ENCODE assay signal across 34 cellular contexts in genomic region chr1:154391086-154391770, GRCh38. TPM values are rescaled to one million over a fixed set of nuclear protein-coding genes. Genes with fewer than 3 reads are reported as not detected.
A peak's percentile ranks its signal among the peaks of the same experiment; 100 is the strongest.
DNase-seq lines count a peak whose midpoint lies in the region; ATAC-seq and TF ChIP-seq lines count a peak whose summit lies in the region.
"Had no signal": no experiment of that assay in that cellular context is flagged by ENCODE, and none has a peak within 500 bp of the region (broad histone marks: within the 10 kb centered on the region; RNA-seq: fewer than 3 reads in every experiment).

No MANE protein-coding gene starts in this region.

- no peak overlapping the region for H3K27ac Mint-ChIP-seq in stimulated activated naive CD8-positive, alpha-beta T cell treated with anti-CD3 and anti-CD28 coated beads, Interleukin-15, amount 100 ng/mL, for 72 hours
- H3K27ac Mint-ChIP-seq in immature natural killer cell = peak overlapping the region in 1 of 6 donors; percentile 67
- H3K27ac Mint-ChIP-seq: activated CD4-positive, alpha-beta T cell treated with anti-CD3 and anti-CD28 coated beads for 36 hours; activated CD8-positive, alpha-beta T cell treated with anti-CD3 and anti-CD28 coated beads, Interleukin-2, amount 10 ng/mL, durations not matched to agents 7 days and 5 days; activated naive CD8-positive, alpha-beta T cell treated with anti-CD3 and anti-CD28 coated beads, Interleukin-2, amount 50 U/mL, for 24 hours; CD4-positive, CD25-positive, alpha-beta regulatory T cell; dendritic cell treated with granulocyte-macrophage colony-stimulating factor and Interleukin-4, amounts not matched to agents 40 ng/mL and 50 ng/mL, for 4 days; endodermal cell; nephron progenitor cell had no signal

- POLR2A ChIA-PET in Panc1 (lab: Charles Lee) = no interaction called here

- H2AK5ac ChIP-seq in neuronal stem cell (ENCODE audit: low read depth, low read length) = no peak overlapping the region

- H3K36me3 Mint-ChIP-seq in immature natural killer cell = peaks cover 1 to 2% (median 1%) of the 10 kb centered on the region in 3 donors

- no peak for TF ChIP-seq CTCF in Panc1 (IDR thresholded peaks at IDR 0.05)

- H3K9me3 Mint-ChIP-seq in stimulated activated naive CD8-positive, alpha-beta T cell treated with anti-CD3 and anti-CD28 coated beads, Interleukin-15, amount 100 ng/mL, for 72 hours = no peaks in the 10 kb centered on the region
- H3K9me3 Mint-ChIP-seq in immature natural killer cell = no peaks in the 10 kb centered on the region
- H3K9me3 Mint-ChIP-seq: activated naive CD8-positive, alpha-beta T cell treated with anti-CD3 and anti-CD28 coated beads, Interleukin-2, amount 50 U/mL, for 24 hours; central memory CD8-positive, alpha-beta T cell; dendritic cell treated with granulocyte-macrophage colony-stimulating factor and Interleukin-4, amounts not matched to agents 40 ng/mL and 50 ng/mL, for 4 days had no signal

- H3K36me3 ChIP-seq in Panc1 (ENCODE audit: control insufficient read depth, insufficient read depth, low read length) (no peaks in the 10 kb centered on the region), esophagus (ENCODE audit: control insufficient read depth in 2 of 2, insufficient read depth in 2 of 2, low read length in 1 of 2) (no peaks in the 10 kb centered on the region), neuronal stem cell (replicated peaks in 1 of 2; ENCODE audit: control insufficient read depth in 2 of 2, insufficient read depth in 2 of 2, low read length in 2 of 2) (no peaks in the 10 kb centered on the region)
- H3K36me3 ChIP-seq: gastroesophageal sphincter, ovary, Peyer's patch, SJSA1, thoracic aorta, uterus had no signal

- no peaks in the 10 kb centered on the region for H3K9me3 ChIP-seq in Panc1 (ENCODE audit: control insufficient read depth, insufficient read depth, low read depth, low read length)
- H3K9me3 ChIP-seq in esophagus (ENCODE audit: control insufficient read depth in 2 of 2, insufficient read depth in 1 of 2, low read depth in 1 of 2, low read length in 1 of 2) = no peaks in the 10 kb centered on the region
- H3K9me3 ChIP-seq in neuronal stem cell (replicated peaks in 1 of 2; ENCODE audit: control insufficient read depth in 2 of 2, insufficient read depth in 1 of 2, low read depth in 1 of 2, low read length in 2 of 2) = peaks cover 0 to 1% of the 10 kb centered on the region in 2 donors
- H3K9me3 ChIP-seq: gastroesophageal sphincter, ovary, Peyer's patch, SJSA1, thoracic aorta had no signal

- H3K27me3 ChIP-seq in Panc1 (ENCODE audit: control insufficient read depth, insufficient read depth, low read length) (no peaks in the 10 kb centered on the region), esophagus (ENCODE audit: control insufficient read depth in 1 of 2, insufficient read depth in 2 of 2, low read length in 2 of 2) (no peaks in the 10 kb centered on the region), neuronal stem cell (ENCODE audit: control insufficient read depth in 3 of 3, insufficient read depth in 3 of 3, low read depth in 1 of 3, low read length in 3 of 3) (no peaks in the 10 kb centered on the region)
- H3K27me3 ChIP-seq: gastroesophageal sphincter, ovary, Peyer's patch, uterus had no signal

- no peak overlapping the region for H3K4ac ChIP-seq in neuronal stem cell (ENCODE audit: low read length)

- no peaks in the 10 kb centered on the region for H3K4me1 ChIP-seq in Panc1 (ENCODE audit: control insufficient read depth, insufficient read depth, low read length)
- H3K4me1 ChIP-seq in esophagus (ENCODE audit: control insufficient read depth in 2 of 2, insufficient read depth in 2 of 2, low read length in 1 of 2) = no peaks in the 10 kb centered on the region
- H3K4me1 ChIP-seq in neuronal stem cell (ENCODE audit: control insufficient read depth in 2 of 2, insufficient read depth in 1 of 2, low read depth in 1 of 2, low read length in 2 of 2) = no peaks in the 10 kb centered on the region
- H3K4me1 ChIP-seq: gastroesophageal sphincter, uterus had no signal

- H3K14ac ChIP-seq in neuronal stem cell (ENCODE audit: low read length) = no peak overlapping the region

- H3K9ac ChIP-seq in neuronal stem cell (ENCODE audit: low read depth, low read length, poor library complexity) = no peak overlapping the region

- H2BK120ac ChIP-seq in neuronal stem cell (ENCODE audit: low read depth, low read length) = no peak overlapping the region

- intact Hi-C loops in Panc1 (cut with micrococcal nuclease; ENCODE audit: unreplicated experiment) = no loop called here

- CTCF ChIA-PET in Panc1 (lab: Charles Lee) = interaction anchor here (0.6 kb wide), 2 partner anchors 23 to 105 kb away, joined by 3 to 9 read pairs; no protein-coding TSS in a partner anchor

- H2BK5ac ChIP-seq in neuronal stem cell (ENCODE audit: low read length) = no peak overlapping the region

- H3K4me1 Mint-ChIP-seq in stimulated activated naive CD8-positive, alpha-beta T cell treated with anti-CD3 and anti-CD28 coated beads, Interleukin-15, amount 100 ng/mL, for 72 hours = peaks cover 24% of the 10 kb centered on the region
- peaks cover 0 to 4% of the 10 kb centered on the region in 2 donors for H3K4me1 Mint-ChIP-seq in immature natural killer cell
- H3K4me1 Mint-ChIP-seq: endodermal cell, nephron progenitor cell had no signal

- no TSS peak for BruUV-seq in Panc1 (replicated peaks; lab: Mats Ljungman, UMichigan)

- no peaks in the 10 kb centered on the region for H3K27me3 Mint-ChIP-seq in stimulated activated naive CD8-positive, alpha-beta T cell treated with anti-CD3 and anti-CD28 coated beads, Interleukin-15, amount 100 ng/mL, for 72 hours
- peaks cover 0 to 6% (median 3%) of the 10 kb centered on the region in 3 donors for H3K27me3 Mint-ChIP-seq in immature natural killer cell (ENCODE audit: low read depth in 3 of 3)
- H3K27me3 Mint-ChIP-seq: activated CD4-positive, alpha-beta T cell treated with anti-CD3 and anti-CD28 coated beads for 36 hours; activated naive CD8-positive, alpha-beta T cell treated with anti-CD3 and anti-CD28 coated beads, Interleukin-2, amount 50 U/mL, for 24 hours; CD4-positive, CD25-positive, alpha-beta regulatory T cell; central memory CD8-positive, alpha-beta T cell; dendritic cell treated with granulocyte-macrophage colony-stimulating factor and Interleukin-4, amounts not matched to agents 40 ng/mL and 50 ng/mL, for 4 days had no signal

- H4K8ac ChIP-seq in neuronal stem cell (ENCODE audit: low read depth, low read length) = no peak overlapping the region

- no peak overlapping the region for H4K91ac ChIP-seq in neuronal stem cell (ENCODE audit: low read depth, low read length, poor library complexity)

- 0 out of 2 replicates have a peak, but pooled peaks have one; percentile 26 for ATAC-seq in Panc1
- no peak for ATAC-seq in stimulated activated naive CD8-positive, alpha-beta T cell treated with anti-CD3 and anti-CD28 coated beads, Interleukin-15, amount 100 ng/mL, for 72 hours
- ATAC-seq: activated CD4-positive, alpha-beta T cell treated with anti-CD3 and anti-CD28 coated beads for 36 hours; activated CD8-positive, alpha-beta T cell treated with anti-CD3 and anti-CD28 coated beads, Interleukin-2, amount 10 ng/mL, durations not matched to agents 7 days and 5 days; activated naive CD8-positive, alpha-beta T cell treated with anti-CD3 and anti-CD28 coated beads, Interleukin-2, amount 50 U/mL, for 24 hours; gastroesophageal sphincter; K562; left cardiac atrium; stimulated activated naive CD8-positive, alpha-beta T cell treated with anti-CD3 and anti-CD28 coated beads, Interleukin-15, Interleukin-2, amounts not matched to agents 100 U/mL and 50 U/mL, for 24 hours had no signal

- H2AFZ ChIP-seq in neuronal stem cell (ENCODE audit: low read length) = peak overlapping the region; percentile 60

- H3K4me2 ChIP-seq in neuronal stem cell (ENCODE audit: insufficient read depth, low read length, poor library complexity, severe bottlenecking) = no peak overlapping the region
- H3K4me2 ChIP-seq: smooth muscle cell had no signal

- no peak overlapping the region for H3K18ac ChIP-seq in neuronal stem cell (ENCODE audit: low read length)

- H2BK12ac ChIP-seq in neuronal stem cell (ENCODE audit: low read length) = no peak overlapping the region

- WGBS in esophagus, 2 donors = 50 to 63% methylated on average over 9 of the region's 9 CpGs
- WGBS in neuronal stem cell (ENCODE audit: extremely low coverage in 2 of 2, insufficient read length in 2 of 2, insufficient replicate concordance in 1 of 2), 2 donors = no CpG with 5 or more reads among the region's 9 CpGs

- DNase-seq in NCI-H2171 treated with DMSO at 0.1 percent for 48 hours (lab: John Stamatoyannopoulos, UW) (peak; percentile 44), NCI-H2171 (lab: John Stamatoyannopoulos, UW) (no peak), Panc1 (ENCODE audit: low read depth, low spot score) (no peak), neuronal stem cell (ENCODE audit: low spot score) (no peak), superior temporal gyrus (ENCODE audit: extremely low spot score) (no peak), immature natural killer cell (no peak)
- no peak for DNase-seq in stimulated activated naive CD8-positive, alpha-beta T cell treated with anti-CD3 and anti-CD28 coated beads, Interleukin-15, amount 100 ng/mL, for 72 hours
- DNase-seq: activated CD4-positive, alpha-beta T cell treated with anti-CD3 and anti-CD28 coated beads for 36 hours; activated CD8-positive, alpha-beta T cell treated with anti-CD3 and anti-CD28 coated beads, Interleukin-2, amount 10 ng/mL, durations not matched to agents 7 days and 5 days; activated gamma-delta T cell treated with Interleukin-2 at 50 U/mL for 16 hours; activated naive CD8-positive, alpha-beta T cell treated with anti-CD3 and anti-CD28 coated beads, Interleukin-2, amount 50 U/mL, for 24 hours; CD4-positive, CD25-positive, alpha-beta regulatory T cell; DMS79 treated with DMSO at 0.1 percent for 48 hours; endodermal cell; GDM1; GOT3; left cardiac atrium; NCI-H2029 treated with DMSO at 0.1 percent for 48 hours; NCI-H345; nephron progenitor cell; Peyer's patch; stimulated activated naive CD8-positive, alpha-beta T cell treated with anti-CD3 and anti-CD28 coated beads, Interleukin-15, Interleukin-2, amounts not matched to agents 100 U/mL and 50 U/mL, for 24 hours; T-helper 9 cell; uterus had no signal

- no peak overlapping the region for H3K4me3 Mint-ChIP-seq in stimulated activated naive CD8-positive, alpha-beta T cell treated with anti-CD3 and anti-CD28 coated beads, Interleukin-15, amount 100 ng/mL, for 72 hours
- H3K4me3 Mint-ChIP-seq in immature natural killer cell = no peak overlapping the region
- H3K4me3 Mint-ChIP-seq: activated CD4-positive, alpha-beta T cell treated with anti-CD3 and anti-CD28 coated beads for 36 hours; activated CD8-positive, alpha-beta T cell treated with anti-CD3 and anti-CD28 coated beads, Interleukin-2, amount 10 ng/mL, durations not matched to agents 7 days and 5 days; activated naive CD8-positive, alpha-beta T cell treated with anti-CD3 and anti-CD28 coated beads, Interleukin-2, amount 50 U/mL, for 24 hours; central memory CD8-positive, alpha-beta T cell; dendritic cell treated with granulocyte-macrophage colony-stimulating factor and Interleukin-4, amounts not matched to agents 40 ng/mL and 50 ng/mL, for 4 days; endodermal cell; nephron progenitor cell had no signal

- H3K4me3 ChIP-seq in Panc1 (ENCODE audit: low read depth in 2 of 2, low read length in 2 of 2) = no peak overlapping the region
- H3K4me3 ChIP-seq in esophagus (ENCODE audit: low read depth in 1 of 2, low read length in 2 of 2) = no peak overlapping the region
- H3K4me3 ChIP-seq in neuronal stem cell (ENCODE audit: low read length in 2 of 2) = no peak overlapping the region
- H3K4me3 ChIP-seq: gastroesophageal sphincter, K562, ovary, Peyer's patch, SJSA1, smooth muscle cell, thoracic aorta, uterus had no signal

- H3K79me1 ChIP-seq in neuronal stem cell (ENCODE audit: low read depth, low read length) = no peaks in the 10 kb centered on the region

- no peak overlapping the region for H3K23ac ChIP-seq in neuronal stem cell (ENCODE audit: low read depth, low read length, poor library complexity)

- H3K27ac ChIP-seq in Panc1 (ENCODE audit: low read length) (no peak overlapping the region), esophagus (ENCODE audit: low read depth in 2 of 2, low read length in 1 of 2) (peak overlapping the region; percentile 7 to 51), neuronal stem cell (replicated peaks; ENCODE audit: low read length) (no peak overlapping the region)
- H3K27ac ChIP-seq: gastroesophageal sphincter, ovary, Peyer's patch, SJSA1, thoracic aorta, uterus, VCaP had no signal

- no peak overlapping the region for H2BK15ac ChIP-seq in neuronal stem cell (ENCODE audit: low read length)

- in situ Hi-C loops in Panc1 (cut with HindIII; ENCODE audit: low pct_unique_long_range_greater_than_20kb, low sequenced_read_pairs) = no loop called here

RNA-seq across cellular contexts. Expression of gene IL6R, which starts 13.9 kb away (rescaled TPM):
- total RNA-seq in Panc1 (2021; ENCODE audit: unreplicated experiment) = 12.2 TPM
- 14.1 TPM for polyA plus RNA-seq in Panc1 (2012; ENCODE audit: insufficient read length)
- polyA plus RNA-seq in esophagus (1 to 10 TPM; 2.7 to 3.4 TPM), immature natural killer cell (1 to 10 TPM in 2 of 3 donors, under 1 TPM in 1; 0.50 to 4.2 (median 2.6) TPM)
- polyA plus RNA-seq in neuronal stem cell (2013, experiment 1 of 2) = 0.08 TPM
- polyA plus RNA-seq in neuronal stem cell (2013, experiment 2 of 2) = 0.10 TPM

Comparison
In these comparisons a context has a peak if more than half of its experiments do, and no peak if none do; other contexts are left out.
1. H3K27ac ChIP-seq: peak in esophagus (2 of 2); none in Panc1 (single experiment) and neuronal stem cell (single experiment).